Comparison of ENCODE assay signal across 1 cellular context in genomic region chr3:58463181-58463941, GRCh38.
A peak's percentile ranks its signal among the peaks of the same experiment; 100 is the strongest.
TF ChIP-seq lines count a peak whose summit lies in the region.

No MANE protein-coding gene starts in this region.

TF ChIP-seq in HepG2, 621 proteins besides CTCF, POLR2A, EP300 and RAD21 (continued from another document and continues in another):
- TF ChIP-seq, protein P1, sequence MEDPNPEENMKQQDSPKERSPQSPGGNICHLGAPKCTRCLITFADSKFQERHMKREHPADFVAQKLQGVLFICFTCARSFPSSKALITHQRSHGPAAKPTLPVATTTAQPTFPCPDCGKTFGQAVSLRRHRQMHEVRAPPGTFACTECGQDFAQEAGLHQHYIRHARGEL (CRISPR knock-in tag; IDR thresholded peaks at IDR 0.05) = no peak
- no peak for TF ChIP-seq FOXM1 (CRISPR knock-in tag; IDR thresholded peaks at IDR 0.05)
- 0 out of 2 replicates have a peak, but pooled peaks have one; percentile 20 for TF ChIP-seq MEIS2 (CRISPR knock-in tag; IDR thresholded peaks at IDR 0.05)
- TF ChIP-seq, protein P2, sequence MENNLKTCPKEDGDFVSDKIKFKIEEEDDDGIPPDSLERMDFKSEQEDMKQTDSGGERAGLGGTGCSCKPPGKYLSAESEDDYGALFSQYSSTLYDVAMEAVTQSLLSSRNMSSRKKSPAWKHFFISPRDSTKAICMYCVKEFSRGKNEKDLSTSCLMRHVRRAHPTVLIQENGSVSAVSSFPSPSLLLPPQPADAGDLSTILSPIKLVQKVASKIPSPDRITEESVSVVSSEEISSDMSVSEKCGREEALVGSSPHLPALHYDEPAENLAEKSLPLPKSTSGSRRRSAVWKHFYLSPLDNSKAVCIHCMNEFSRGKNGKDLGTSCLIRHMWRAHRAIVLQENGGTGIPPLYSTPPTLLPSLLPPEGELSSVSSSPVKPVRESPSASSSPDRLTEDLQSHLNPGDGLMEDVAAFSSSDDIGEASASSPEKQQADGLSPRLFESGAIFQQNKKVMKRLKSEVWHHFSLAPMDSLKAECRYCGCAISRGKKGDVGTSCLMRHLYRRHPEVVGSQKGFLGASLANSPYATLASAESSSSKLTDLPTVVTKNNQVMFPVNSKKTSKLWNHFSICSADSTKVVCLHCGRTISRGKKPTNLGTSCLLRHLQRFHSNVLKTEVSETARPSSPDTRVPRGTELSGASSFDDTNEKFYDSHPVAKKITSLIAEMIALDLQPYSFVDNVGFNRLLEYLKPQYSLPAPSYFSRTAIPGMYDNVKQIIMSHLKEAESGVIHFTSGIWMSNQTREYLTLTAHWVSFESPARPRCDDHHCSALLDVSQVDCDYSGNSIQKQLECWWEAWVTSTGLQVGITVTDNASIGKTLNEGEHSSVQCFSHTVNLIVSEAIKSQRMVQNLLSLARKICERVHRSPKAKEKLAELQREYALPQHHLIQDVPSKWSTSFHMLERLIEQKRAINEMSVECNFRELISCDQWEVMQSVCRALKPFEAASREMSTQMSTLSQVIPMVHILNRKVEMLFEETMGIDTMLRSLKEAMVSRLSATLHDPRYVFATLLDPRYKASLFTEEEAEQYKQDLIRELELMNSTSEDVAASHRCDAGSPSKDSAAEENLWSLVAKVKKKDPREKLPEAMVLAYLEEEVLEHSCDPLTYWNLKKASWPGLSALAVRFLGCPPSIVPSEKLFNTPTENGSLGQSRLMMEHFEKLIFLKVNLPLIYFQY (CRISPR knock-in tag; IDR thresholded peaks at IDR 0.05; ENCODE audit: borderline replicate concordance) = no peak
- TF ChIP-seq ATF5 (CRISPR knock-in tag; IDR thresholded peaks at IDR 0.05; ENCODE audit: low read depth) = no peak
- TF ChIP-seq, protein P3, sequence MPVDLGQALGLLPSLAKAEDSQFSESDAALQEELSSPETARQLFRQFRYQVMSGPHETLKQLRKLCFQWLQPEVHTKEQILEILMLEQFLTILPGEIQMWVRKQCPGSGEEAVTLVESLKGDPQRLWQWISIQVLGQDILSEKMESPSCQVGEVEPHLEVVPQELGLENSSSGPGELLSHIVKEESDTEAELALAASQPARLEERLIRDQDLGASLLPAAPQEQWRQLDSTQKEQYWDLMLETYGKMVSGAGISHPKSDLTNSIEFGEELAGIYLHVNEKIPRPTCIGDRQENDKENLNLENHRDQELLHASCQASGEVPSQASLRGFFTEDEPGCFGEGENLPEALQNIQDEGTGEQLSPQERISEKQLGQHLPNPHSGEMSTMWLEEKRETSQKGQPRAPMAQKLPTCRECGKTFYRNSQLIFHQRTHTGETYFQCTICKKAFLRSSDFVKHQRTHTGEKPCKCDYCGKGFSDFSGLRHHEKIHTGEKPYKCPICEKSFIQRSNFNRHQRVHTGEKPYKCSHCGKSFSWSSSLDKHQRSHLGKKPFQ (CRISPR knock-in tag; IDR thresholded peaks at IDR 0.05; ENCODE audit: insufficient replicate concordance) = peak; percentile 91
- peak; percentile 31; the same call in 1 of the 2 replicates for TF ChIP-seq ZNF598 (CRISPR knock-in tag; IDR thresholded peaks at IDR 0.05; ENCODE audit: borderline replicate concordance)
- TF ChIP-seq ZGPAT (CRISPR knock-in tag; IDR thresholded peaks at IDR 0.05) = peak; percentile 58; the same call in 1 of the 2 replicates
- TF ChIP-seq, protein P4, sequence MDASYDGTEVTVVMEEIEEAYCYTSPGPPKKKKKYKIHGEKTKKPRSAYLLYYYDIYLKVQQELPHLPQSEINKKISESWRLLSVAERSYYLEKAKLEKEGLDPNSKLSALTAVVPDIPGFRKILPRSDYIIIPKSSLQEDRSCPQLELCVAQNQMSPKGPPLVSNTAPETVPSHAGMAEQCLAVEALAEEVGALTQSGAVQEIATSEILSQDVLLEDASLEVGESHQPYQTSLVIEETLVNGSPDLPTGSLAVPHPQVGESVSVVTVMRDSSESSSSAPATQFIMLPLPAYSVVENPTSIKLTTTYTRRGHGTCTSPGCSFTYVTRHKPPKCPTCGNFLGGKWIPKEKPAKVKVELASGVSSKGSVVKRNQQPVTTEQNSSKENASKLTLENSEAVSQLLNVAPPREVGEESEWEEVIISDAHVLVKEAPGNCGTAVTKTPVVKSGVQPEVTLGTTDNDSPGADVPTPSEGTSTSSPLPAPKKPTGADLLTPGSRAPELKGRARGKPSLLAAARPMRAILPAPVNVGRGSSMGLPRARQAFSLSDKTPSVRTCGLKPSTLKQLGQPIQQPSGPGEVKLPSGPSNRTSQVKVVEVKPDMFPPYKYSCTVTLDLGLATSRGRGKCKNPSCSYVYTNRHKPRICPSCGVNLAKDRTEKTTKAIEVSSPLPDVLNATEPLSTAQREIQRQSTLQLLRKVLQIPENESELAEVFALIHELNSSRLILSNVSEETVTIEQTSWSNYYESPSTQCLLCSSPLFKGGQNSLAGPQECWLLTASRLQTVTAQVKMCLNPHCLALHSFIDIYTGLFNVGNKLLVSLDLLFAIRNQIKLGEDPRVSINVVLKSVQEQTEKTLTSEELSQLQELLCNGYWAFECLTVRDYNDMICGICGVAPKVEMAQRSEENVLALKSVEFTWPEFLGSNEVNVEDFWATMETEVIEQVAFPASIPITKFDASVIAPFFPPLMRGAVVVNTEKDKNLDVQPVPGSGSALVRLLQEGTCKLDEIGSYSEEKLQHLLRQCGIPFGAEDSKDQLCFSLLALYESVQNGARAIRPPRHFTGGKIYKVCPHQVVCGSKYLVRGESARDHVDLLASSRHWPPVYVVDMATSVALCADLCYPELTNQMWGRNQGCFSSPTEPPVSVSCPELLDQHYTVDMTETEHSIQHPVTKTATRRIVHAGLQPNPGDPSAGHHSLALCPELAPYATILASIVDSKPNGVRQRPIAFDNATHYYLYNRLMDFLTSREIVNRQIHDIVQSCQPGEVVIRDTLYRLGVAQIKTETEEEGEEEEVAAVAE (CRISPR knock-in tag; IDR thresholded peaks at IDR 0.05; ENCODE audit: borderline replicate concordance) = 0 out of 2 replicates have a peak, but pooled peaks have one; percentile 21
- TF ChIP-seq, protein P5, sequence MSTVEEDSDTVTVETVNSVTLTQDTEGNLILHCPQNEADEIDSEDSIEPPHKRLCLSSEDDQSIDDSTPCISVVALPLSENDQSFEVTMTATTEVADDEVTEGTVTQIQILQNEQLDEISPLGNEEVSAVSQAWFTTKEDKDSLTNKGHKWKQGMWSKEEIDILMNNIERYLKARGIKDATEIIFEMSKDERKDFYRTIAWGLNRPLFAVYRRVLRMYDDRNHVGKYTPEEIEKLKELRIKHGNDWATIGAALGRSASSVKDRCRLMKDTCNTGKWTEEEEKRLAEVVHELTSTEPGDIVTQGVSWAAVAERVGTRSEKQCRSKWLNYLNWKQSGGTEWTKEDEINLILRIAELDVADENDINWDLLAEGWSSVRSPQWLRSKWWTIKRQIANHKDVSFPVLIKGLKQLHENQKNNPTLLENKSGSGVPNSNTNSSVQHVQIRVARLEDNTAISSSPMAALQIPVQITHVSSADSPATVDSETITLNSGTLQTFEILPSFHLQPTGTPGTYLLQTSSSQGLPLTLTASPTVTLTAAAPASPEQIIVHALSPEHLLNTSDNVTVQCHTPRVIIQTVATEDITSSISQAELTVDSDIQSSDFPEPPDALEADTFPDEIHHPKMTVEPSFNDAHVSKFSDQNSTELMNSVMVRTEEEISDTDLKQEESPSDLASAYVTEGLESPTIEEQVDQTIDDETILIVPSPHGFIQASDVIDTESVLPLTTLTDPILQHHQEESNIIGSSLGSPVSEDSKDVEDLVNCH (CRISPR knock-in tag; IDR thresholded peaks at IDR 0.05) = no peak
- no peak for TF ChIP-seq ZNF607 (CRISPR knock-in tag; IDR thresholded peaks at IDR 0.05; ENCODE audit: borderline replicate concordance)
- TF ChIP-seq CCDC6 (CRISPR knock-in tag; IDR thresholded peaks at IDR 0.05) = no peak
- TF ChIP-seq, protein P6, sequence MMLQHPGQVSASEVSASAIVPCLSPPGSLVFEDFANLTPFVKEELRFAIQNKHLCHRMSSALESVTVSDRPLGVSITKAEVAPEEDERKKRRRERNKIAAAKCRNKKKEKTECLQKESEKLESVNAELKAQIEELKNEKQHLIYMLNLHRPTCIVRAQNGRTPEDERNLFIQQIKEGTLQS (CRISPR knock-in tag; IDR thresholded peaks at IDR 0.05) = no peak
- TF ChIP-seq ZNF761 (CRISPR knock-in tag; conservative IDR thresholded peaks at IDR 0.05) = no peak
- no peak for TF ChIP-seq ZNF282 (IDR thresholded peaks at IDR 0.05; ENCODE audit: partially characterized antibody)
- TF ChIP-seq PHF21A (CRISPR knock-in tag; IDR thresholded peaks at IDR 0.05) = peak; percentile 66; the same call in 1 of the 2 replicates
- no peak for TF ChIP-seq FOXA1 (IDR thresholded peaks at IDR 0.05)
- no peak for TF ChIP-seq FOXA1 (CRISPR knock-in tag; IDR thresholded peaks at IDR 0.05)
- no peak for TF ChIP-seq IRF9 (CRISPR knock-in tag; IDR thresholded peaks at IDR 0.05; ENCODE audit: borderline replicate concordance)
- TF ChIP-seq ZNF724P (CRISPR knock-in tag; IDR thresholded peaks at IDR 0.05; ENCODE audit: borderline replicate concordance) = no peak
- TF ChIP-seq PHF8 (CRISPR knock-in tag; IDR thresholded peaks at IDR 0.05) = no peak
- TF ChIP-seq FOXC1 (CRISPR knock-in tag; IDR thresholded peaks at IDR 0.05; ENCODE audit: borderline replicate concordance) = 0 out of 2 replicates have a peak, but pooled peaks have one; percentile 8
- no peak for TF ChIP-seq SRSF4 (IDR thresholded peaks at IDR 0.05; ENCODE audit: low read depth, low read length, poor library complexity, severe bottlenecking)
- TF ChIP-seq ZNF660 (CRISPR knock-in tag; IDR thresholded peaks at IDR 0.05; ENCODE audit: borderline replicate concordance, low read depth) = no peak
- TF ChIP-seq SOX13 (IDR thresholded peaks at IDR 0.05) = no peak
- peak in 1 of 2 experiments; percentile 41; a peak in 1 of 4 replicates for TF ChIP-seq SOX13 (CRISPR knock-in tag; conservative IDR thresholded peaks at IDR 0.05 in 1 of 2, IDR thresholded peaks at IDR 0.05 in 1 of 2)
- TF ChIP-seq ELF3 (CRISPR knock-in tag; IDR thresholded peaks at IDR 0.05) = peak; percentile 45; the same call in 1 of the 2 replicates
- peak; percentile 41 for TF ChIP-seq YY1 (IDR thresholded peaks at IDR 0.05; ENCODE audit: insufficient read depth, insufficient replicate concordance, low read depth, low read length)
- TF ChIP-seq SP140L (CRISPR knock-in tag; IDR thresholded peaks at IDR 0.05; ENCODE audit: borderline replicate concordance) = no peak
- TF ChIP-seq, protein P7, sequence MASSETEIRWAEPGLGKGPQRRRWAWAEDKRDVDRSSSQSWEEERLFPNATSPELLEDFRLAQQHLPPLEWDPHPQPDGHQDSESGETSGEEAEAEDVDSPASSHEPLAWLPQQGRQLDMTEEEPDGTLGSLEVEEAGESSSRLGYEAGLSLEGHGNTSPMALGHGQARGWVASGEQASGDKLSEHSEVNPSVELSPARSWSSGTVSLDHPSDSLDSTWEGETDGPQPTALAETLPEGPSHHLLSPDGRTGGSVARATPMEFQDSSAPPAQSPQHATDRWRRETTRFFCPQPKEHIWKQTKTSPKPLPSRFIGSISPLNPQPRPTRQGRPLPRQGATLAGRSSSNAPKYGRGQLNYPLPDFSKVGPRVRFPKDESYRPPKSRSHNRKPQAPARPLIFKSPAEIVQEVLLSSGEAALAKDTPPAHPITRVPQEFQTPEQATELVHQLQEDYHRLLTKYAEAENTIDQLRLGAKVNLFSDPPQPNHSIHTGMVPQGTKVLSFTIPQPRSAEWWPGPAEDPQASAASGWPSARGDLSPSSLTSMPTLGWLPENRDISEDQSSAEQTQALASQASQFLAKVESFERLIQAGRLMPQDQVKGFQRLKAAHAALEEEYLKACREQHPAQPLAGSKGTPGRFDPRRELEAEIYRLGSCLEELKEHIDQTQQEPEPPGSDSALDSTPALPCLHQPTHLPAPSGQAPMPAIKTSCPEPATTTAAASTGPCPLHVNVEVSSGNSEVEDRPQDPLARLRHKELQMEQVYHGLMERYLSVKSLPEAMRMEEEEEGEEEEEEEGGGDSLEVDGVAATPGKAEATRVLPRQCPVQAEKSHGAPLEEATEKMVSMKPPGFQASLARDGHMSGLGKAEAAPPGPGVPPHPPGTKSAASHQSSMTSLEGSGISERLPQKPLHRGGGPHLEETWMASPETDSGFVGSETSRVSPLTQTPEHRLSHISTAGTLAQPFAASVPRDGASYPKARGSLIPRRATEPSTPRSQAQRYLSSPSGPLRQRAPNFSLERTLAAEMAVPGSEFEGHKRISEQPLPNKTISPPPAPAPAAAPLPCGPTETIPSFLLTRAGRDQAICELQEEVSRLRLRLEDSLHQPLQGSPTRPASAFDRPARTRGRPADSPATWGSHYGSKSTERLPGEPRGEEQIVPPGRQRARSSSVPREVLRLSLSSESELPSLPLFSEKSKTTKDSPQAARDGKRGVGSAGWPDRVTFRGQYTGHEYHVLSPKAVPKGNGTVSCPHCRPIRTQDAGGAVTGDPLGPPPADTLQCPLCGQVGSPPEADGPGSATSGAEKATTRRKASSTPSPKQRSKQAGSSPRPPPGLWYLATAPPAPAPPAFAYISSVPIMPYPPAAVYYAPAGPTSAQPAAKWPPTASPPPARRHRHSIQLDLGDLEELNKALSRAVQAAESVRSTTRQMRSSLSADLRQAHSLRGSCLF (CRISPR knock-in tag; IDR thresholded peaks at IDR 0.05; ENCODE audit: borderline replicate concordance) = no peak
- TF ChIP-seq EZH2 (conservative IDR thresholded peaks at IDR 0.05; ENCODE audit: low read depth, low read length) = no peak
- TF ChIP-seq KMT2B (CRISPR knock-in tag; IDR thresholded peaks at IDR 0.05) = no peak
- 0 out of 2 replicates have a peak, but pooled peaks have one; percentile 24 for TF ChIP-seq POGZ (CRISPR knock-in tag; IDR thresholded peaks at IDR 0.05)
- TF ChIP-seq RBFOX2 (IDR thresholded peaks at IDR 0.05; ENCODE audit: low read depth, low read length) = no peak
- TF ChIP-seq ZNF382 (CRISPR knock-in tag; IDR thresholded peaks at IDR 0.05; ENCODE audit: borderline replicate concordance) = no peak
- no peak for TF ChIP-seq ZSCAN12 (CRISPR knock-in tag; IDR thresholded peaks at IDR 0.05)
- no peak for TF ChIP-seq HCFC1 (IDR thresholded peaks at IDR 0.05; ENCODE audit: low read depth, low read length)
- no peak for TF ChIP-seq ZKSCAN1 (IDR thresholded peaks at IDR 0.05; ENCODE audit: low read length)
- TF ChIP-seq ZNF460 (CRISPR knock-in tag; IDR thresholded peaks at IDR 0.05; ENCODE audit: borderline replicate concordance) = no peak; the same call in 1 of the 2 replicates
